In the genomic region with DNA sequence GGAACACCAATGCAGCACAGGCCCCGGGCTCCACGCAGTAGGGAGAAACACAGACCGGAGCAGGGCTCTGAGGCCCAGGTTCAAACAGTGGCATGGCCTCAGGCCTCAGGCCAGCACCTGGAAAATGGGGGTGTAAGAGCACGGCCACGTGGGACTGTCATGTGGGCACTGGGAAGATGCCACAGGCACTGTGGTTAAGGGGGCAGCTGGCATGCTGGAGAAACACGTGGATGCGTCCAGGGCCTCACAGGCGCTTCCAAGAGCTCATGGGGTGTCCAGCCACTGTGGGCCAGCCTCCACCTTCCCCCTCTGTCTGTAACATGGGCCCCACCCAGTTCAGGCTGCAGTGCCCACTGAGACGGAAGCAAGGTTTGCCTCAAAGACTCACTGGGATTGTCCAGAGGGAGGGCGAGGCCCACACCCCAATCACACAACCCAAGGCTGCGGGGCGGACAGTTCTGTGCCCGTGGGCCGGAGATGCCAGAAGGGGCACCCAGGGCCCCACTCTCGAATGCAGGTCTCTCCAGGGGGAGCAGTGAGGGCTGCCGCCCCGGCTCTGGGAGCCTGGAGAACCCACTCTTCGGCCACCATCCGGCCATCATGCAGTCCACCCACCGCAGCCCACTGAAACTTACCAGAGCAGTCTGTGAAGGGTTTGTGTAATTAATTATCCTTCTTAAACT, we compare ENCODE assay signal across 2 cellular contexts.
TF ChIP-seq lines count a peak whose summit lies in the region.

No MANE protein-coding gene starts in this region.

TF ChIP-seq in HEK293, 187 proteins besides CTCF, POLR2A, EP300 and RAD21:
- TF ChIP-seq, protein P1, sequence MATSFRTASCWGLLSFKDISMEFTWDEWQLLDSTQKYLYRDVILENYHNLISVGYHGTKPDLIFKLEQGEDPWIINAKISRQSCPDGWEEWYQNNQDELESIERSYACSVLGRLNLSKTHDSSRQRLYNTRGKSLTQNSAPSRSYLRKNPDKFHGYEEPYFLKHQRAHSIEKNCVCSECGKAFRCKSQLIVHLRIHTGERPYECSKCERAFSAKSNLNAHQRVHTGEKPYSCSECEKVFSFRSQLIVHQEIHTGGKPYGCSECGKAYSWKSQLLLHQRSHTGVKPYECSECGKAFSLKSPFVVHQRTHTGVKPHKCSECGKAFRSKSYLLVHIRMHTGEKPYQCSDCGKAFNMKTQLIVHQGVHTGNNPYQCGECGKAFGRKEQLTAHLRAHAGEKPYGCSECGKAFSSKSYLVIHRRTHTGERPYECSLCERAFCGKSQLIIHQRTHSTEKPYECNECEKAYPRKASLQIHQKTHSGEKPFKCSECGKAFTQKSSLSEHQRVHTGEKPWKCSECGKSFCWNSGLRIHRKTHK (tag by site-specific recombination; IDR thresholded peaks at IDR 0.05), result no peak
- TF ChIP-seq, protein P2, sequence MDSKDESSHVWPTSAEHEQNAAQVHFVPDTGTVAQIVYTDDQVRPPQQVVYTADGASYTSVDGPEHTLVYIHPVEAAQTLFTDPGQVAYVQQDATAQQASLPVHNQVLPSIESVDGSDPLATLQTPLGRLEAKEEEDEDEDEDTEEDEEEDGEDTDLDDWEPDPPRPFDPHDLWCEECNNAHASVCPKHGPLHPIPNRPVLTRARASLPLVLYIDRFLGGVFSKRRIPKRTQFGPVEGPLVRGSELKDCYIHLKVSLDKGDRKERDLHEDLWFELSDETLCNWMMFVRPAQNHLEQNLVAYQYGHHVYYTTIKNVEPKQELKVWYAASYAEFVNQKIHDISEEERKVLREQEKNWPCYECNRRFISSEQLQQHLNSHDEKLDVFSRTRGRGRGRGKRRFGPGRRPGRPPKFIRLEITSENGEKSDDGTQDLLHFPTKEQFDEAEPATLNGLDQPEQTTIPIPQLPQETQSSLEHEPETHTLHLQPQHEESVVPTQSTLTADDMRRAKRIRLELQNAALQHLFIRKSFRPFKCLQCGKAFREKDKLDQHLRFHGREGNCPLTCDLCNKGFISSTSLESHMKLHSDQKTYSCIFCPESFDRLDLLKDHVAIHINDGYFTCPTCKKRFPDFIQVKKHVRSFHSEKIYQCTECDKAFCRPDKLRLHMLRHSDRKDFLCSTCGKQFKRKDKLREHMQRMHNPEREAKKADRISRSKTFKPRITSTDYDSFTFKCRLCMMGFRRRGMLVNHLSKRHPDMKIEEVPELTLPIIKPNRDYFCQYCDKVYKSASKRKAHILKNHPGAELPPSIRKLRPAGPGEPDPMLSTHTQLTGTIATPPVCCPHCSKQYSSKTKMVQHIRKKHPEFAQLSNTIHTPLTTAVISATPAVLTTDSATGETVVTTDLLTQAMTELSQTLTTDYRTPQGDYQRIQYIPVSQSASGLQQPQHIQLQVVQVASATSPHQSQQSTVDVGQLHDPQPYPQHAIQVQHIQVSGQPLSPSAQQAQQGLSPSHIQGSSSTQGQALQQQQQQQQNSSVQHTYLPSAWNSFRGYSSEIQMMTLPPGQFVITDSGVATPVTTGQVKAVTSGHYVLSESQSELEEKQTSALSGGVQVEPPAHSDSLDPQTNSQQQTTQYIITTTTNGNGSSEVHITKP (tag by site-specific recombination; IDR thresholded peaks at IDR 0.05), result peak; percentile 79
- TF ChIP-seq OSR2 (tag by site-specific recombination; IDR thresholded peaks at IDR 0.05), result no peak
TF ChIP-seq in HEK293: peak in this region for 1.

TF ChIP-seq in K562, 482 proteins besides CTCF, POLR2A, EP300 and RAD21:
- TF ChIP-seq ZNF445 (CRISPR knock-in tag; IDR thresholded peaks at IDR 0.05; ENCODE audit: low read depth), result no peak
- TF ChIP-seq, protein P2 (IDR thresholded peaks at IDR 0.05; ENCODE audit: partially characterized antibody), result peak; percentile 32
- TF ChIP-seq, protein P3, sequence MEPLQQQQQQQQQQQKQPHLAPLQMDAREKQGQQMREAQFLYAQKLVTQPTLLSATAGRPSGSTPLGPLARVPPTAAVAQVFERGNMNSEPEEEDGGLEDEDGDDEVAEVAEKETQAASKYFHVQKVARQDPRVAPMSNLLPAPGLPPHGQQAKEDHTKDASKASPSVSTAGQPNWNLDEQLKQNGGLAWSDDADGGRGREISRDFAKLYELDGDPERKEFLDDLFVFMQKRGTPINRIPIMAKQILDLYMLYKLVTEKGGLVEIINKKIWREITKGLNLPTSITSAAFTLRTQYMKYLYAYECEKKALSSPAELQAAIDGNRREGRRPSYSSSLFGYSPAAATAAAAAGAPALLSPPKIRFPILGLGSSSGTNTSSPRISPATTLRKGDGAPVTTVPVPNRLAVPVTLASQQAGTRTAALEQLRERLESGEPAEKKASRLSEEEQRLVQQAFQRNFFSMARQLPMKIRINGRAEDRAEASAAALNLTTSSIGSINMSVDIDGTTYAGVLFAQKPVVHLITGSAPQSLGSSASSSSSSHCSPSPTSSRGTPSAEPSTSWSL (CRISPR knock-in tag; IDR thresholded peaks at IDR 0.05; ENCODE audit: borderline replicate concordance), result no peak
- TF ChIP-seq POLR2G (IDR thresholded peaks at IDR 0.05; ENCODE audit: low read depth, low read length), result peak; percentile 47; the same call in 1 of the 2 replicates
- TF ChIP-seq ZSCAN32 (CRISPR knock-in tag; IDR thresholded peaks at IDR 0.05), result no peak
- TF ChIP-seq ZNF175 (CRISPR knock-in tag; IDR thresholded peaks at IDR 0.05; ENCODE audit: low read depth), result no peak
- TF ChIP-seq, protein P4, sequence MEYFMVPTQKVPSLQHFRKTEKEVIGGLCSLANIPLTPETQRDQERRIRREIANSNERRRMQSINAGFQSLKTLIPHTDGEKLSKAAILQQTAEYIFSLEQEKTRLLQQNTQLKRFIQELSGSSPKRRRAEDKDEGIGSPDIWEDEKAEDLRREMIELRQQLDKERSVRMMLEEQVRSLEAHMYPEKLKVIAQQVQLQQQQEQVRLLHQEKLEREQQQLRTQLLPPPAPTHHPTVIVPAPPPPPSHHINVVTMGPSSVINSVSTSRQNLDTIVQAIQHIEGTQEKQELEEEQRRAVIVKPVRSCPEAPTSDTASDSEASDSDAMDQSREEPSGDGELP (CRISPR knock-in tag; IDR thresholded peaks at IDR 0.05; ENCODE audit: borderline replicate concordance), result no peak
TF ChIP-seq in K562: peak in this region for 2.
